1 cellular context compared by ENCODE assay signal in the genomic region with DNA sequence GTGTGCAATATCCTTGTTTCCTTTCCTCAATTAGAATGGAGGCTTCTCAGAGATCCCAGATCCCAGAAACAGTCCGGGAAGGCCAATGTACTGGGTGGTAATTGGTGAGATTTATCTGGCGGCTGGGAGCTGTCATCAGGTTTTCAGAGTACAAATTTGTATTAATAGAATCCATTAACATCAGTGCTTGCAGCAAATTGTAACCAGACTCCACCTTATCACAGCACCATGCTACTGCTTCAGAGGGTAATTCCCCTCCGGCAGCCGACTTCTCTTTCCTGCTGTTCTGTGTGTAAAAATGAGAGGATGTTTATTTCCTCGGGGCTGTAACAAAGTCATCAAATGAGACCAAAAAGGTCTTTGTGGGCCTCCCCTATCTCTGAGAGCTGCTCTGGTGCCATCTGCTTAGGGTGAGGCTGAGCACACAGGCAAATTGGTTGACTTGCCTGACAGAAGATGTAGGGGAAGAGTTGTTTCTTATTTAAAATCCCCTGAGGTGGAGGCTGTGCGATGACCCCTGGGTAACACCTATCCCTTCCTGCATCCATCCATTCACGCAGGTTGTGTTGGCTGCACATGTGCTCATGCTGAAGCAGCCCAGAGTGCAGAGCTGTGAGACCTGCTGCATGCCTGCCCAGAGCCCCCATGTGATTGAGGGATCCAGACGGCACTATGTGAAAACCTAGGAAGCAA.
A peak's percentile ranks its signal among the peaks of the same experiment; 100 is the strongest.
TF ChIP-seq lines count a peak whose summit lies in the region.

No MANE protein-coding gene starts in this region.

TF ChIP-seq in HEK293, 187 proteins besides CTCF, POLR2A, EP300 and RAD21 (continued from another document and continues in another):
- TF ChIP-seq, protein P1, sequence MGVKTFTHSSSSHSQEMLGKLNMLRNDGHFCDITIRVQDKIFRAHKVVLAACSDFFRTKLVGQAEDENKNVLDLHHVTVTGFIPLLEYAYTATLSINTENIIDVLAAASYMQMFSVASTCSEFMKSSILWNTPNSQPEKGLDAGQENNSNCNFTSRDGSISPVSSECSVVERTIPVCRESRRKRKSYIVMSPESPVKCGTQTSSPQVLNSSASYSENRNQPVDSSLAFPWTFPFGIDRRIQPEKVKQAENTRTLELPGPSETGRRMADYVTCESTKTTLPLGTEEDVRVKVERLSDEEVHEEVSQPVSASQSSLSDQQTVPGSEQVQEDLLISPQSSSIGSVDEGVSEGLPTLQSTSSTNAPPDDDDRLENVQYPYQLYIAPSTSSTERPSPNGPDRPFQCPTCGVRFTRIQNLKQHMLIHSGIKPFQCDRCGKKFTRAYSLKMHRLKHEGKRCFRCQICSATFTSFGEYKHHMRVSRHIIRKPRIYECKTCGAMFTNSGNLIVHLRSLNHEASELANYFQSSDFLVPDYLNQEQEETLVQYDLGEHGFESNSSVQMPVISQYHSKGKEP (tag by site-specific recombination; IDR thresholded peaks at IDR 0.05) = peak; percentile 87
- peak; percentile 94 for TF ChIP-seq ZNF843 (tag by site-specific recombination; IDR thresholded peaks at IDR 0.05)
- no peak for TF ChIP-seq ZNF223 (tag by site-specific recombination; IDR thresholded peaks at IDR 0.05)
- TF ChIP-seq ZNF24 (tag by site-specific recombination; IDR thresholded peaks at IDR 0.05) = no peak
- no peak for TF ChIP-seq ZNF112 (tag by site-specific recombination; IDR thresholded peaks at IDR 0.05)
- no peak for TF ChIP-seq ZNF701 (tag by site-specific recombination; IDR thresholded peaks at IDR 0.05)
- TF ChIP-seq HOXC10 (CRISPR knock-in tag; IDR thresholded peaks at IDR 0.05) = no peak
- TF ChIP-seq, protein P2, sequence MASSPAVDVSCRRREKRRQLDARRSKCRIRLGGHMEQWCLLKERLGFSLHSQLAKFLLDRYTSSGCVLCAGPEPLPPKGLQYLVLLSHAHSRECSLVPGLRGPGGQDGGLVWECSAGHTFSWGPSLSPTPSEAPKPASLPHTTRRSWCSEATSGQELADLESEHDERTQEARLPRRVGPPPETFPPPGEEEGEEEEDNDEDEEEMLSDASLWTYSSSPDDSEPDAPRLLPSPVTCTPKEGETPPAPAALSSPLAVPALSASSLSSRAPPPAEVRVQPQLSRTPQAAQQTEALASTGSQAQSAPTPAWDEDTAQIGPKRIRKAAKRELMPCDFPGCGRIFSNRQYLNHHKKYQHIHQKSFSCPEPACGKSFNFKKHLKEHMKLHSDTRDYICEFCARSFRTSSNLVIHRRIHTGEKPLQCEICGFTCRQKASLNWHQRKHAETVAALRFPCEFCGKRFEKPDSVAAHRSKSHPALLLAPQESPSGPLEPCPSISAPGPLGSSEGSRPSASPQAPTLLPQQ (tag by site-specific recombination; IDR thresholded peaks at IDR 0.05) = peak; percentile 84
- TF ChIP-seq, protein P3, sequence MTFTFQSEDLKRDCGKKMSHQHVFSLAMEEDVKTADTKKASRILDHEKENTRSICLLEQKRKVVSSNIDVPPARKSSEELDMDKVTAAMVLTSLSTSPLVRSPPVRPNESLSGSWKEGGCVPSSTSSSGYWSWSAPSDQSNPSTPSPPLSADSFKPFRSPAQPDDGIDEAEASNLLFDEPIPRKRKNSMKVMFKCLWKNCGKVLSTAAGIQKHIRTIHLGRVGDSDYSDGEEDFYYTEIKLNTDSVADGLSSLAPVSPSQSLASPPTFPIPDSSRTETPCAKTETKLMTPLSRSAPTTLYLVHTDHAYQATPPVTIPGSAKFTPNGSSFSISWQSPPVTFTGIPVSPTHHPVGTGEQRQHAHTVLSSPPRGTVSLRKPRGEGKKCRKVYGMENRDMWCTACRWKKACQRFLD (tag by site-specific recombination; IDR thresholded peaks at IDR 0.05) = no peak
- TF ChIP-seq, protein P4, sequence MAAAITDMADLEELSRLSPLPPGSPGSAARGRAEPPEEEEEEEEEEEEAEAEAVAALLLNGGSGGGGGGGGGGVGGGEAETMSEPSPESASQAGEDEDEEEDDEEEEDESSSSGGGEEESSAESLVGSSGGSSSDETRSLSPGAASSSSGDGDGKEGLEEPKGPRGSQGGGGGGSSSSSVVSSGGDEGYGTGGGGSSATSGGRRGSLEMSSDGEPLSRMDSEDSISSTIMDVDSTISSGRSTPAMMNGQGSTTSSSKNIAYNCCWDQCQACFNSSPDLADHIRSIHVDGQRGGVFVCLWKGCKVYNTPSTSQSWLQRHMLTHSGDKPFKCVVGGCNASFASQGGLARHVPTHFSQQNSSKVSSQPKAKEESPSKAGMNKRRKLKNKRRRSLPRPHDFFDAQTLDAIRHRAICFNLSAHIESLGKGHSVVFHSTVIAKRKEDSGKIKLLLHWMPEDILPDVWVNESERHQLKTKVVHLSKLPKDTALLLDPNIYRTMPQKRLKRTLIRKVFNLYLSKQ (tag by site-specific recombination; IDR thresholded peaks at IDR 0.05; ENCODE audit: borderline replicate concordance) = no peak
- TF ChIP-seq SALL2 (tag by site-specific recombination; IDR thresholded peaks at IDR 0.05; ENCODE audit: borderline replicate concordance) = no peak
- TF ChIP-seq ZNF146 (tag by site-specific recombination; IDR thresholded peaks at IDR 0.05) = no peak
- TF ChIP-seq ZNF560 (tag by site-specific recombination; IDR thresholded peaks at IDR 0.05; ENCODE audit: borderline replicate concordance) = no peak
- TF ChIP-seq IKZF3 (tag by site-specific recombination; IDR thresholded peaks at IDR 0.05) = peak; percentile 49
- no peak for TF ChIP-seq ZNF785 (tag by site-specific recombination; IDR thresholded peaks at IDR 0.05)
- TF ChIP-seq ZFP37 (tag by site-specific recombination; IDR thresholded peaks at IDR 0.05) = no peak
- TF ChIP-seq ZNF391 (tag by site-specific recombination; IDR thresholded peaks at IDR 0.05; ENCODE audit: borderline replicate concordance, low read depth) = no peak
- TF ChIP-seq ZNF221 (tag by site-specific recombination; IDR thresholded peaks at IDR 0.05; ENCODE audit: borderline replicate concordance) = no peak
- no peak for TF ChIP-seq ZNF600 (tag by site-specific recombination; IDR thresholded peaks at IDR 0.05)
- TF ChIP-seq ZNF658 (tag by site-specific recombination; IDR thresholded peaks at IDR 0.05) = no peak
- TF ChIP-seq ZBTB20 (tag by site-specific recombination; IDR thresholded peaks at IDR 0.05) = no peak
- TF ChIP-seq ZNF610 (tag by site-specific recombination; IDR thresholded peaks at IDR 0.05; ENCODE audit: borderline replicate concordance) = no peak
- TF ChIP-seq ZNF292 (tag by site-specific recombination; IDR thresholded peaks at IDR 0.05; ENCODE audit: borderline replicate concordance, low read depth) = no peak
- peak; percentile 70 for TF ChIP-seq ZBTB17 (tag by site-specific recombination; IDR thresholded peaks at IDR 0.05)
- TF ChIP-seq ZSCAN30 (tag by site-specific recombination; IDR thresholded peaks at IDR 0.05) = no peak; the same call in 1 of the 2 replicates
- TF ChIP-seq ZNF302 (tag by site-specific recombination; IDR thresholded peaks at IDR 0.05; ENCODE audit: low read depth) = no peak
- TF ChIP-seq, protein P5, sequence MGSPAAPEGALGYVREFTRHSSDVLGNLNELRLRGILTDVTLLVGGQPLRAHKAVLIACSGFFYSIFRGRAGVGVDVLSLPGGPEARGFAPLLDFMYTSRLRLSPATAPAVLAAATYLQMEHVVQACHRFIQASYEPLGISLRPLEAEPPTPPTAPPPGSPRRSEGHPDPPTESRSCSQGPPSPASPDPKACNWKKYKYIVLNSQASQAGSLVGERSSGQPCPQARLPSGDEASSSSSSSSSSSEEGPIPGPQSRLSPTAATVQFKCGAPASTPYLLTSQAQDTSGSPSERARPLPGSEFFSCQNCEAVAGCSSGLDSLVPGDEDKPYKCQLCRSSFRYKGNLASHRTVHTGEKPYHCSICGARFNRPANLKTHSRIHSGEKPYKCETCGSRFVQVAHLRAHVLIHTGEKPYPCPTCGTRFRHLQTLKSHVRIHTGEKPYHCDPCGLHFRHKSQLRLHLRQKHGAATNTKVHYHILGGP (tag by site-specific recombination; IDR thresholded peaks at IDR 0.05) = no peak
- no peak for TF ChIP-seq ZSCAN16 (tag by site-specific recombination; IDR thresholded peaks at IDR 0.05)
- peak; percentile 97 for TF ChIP-seq OSR2 (tag by site-specific recombination; IDR thresholded peaks at IDR 0.05)
- TF ChIP-seq ZNF266 (tag by site-specific recombination; IDR thresholded peaks at IDR 0.05; ENCODE audit: low read depth) = no peak
- TF ChIP-seq GFI1B (tag by site-specific recombination; IDR thresholded peaks at IDR 0.05) = no peak
- TF ChIP-seq, protein P6, sequence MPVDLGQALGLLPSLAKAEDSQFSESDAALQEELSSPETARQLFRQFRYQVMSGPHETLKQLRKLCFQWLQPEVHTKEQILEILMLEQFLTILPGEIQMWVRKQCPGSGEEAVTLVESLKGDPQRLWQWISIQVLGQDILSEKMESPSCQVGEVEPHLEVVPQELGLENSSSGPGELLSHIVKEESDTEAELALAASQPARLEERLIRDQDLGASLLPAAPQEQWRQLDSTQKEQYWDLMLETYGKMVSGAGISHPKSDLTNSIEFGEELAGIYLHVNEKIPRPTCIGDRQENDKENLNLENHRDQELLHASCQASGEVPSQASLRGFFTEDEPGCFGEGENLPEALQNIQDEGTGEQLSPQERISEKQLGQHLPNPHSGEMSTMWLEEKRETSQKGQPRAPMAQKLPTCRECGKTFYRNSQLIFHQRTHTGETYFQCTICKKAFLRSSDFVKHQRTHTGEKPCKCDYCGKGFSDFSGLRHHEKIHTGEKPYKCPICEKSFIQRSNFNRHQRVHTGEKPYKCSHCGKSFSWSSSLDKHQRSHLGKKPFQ (tag by site-specific recombination; IDR thresholded peaks at IDR 0.05) = no peak
- peak; percentile 86 for TF ChIP-seq FEZF1 (tag by site-specific recombination; IDR thresholded peaks at IDR 0.05)
- peak; percentile 73; the same call in 1 of the 2 replicates for TF ChIP-seq BCL11B (tag by site-specific recombination; IDR thresholded peaks at IDR 0.05; ENCODE audit: low read depth)
- TF ChIP-seq, protein P7, sequence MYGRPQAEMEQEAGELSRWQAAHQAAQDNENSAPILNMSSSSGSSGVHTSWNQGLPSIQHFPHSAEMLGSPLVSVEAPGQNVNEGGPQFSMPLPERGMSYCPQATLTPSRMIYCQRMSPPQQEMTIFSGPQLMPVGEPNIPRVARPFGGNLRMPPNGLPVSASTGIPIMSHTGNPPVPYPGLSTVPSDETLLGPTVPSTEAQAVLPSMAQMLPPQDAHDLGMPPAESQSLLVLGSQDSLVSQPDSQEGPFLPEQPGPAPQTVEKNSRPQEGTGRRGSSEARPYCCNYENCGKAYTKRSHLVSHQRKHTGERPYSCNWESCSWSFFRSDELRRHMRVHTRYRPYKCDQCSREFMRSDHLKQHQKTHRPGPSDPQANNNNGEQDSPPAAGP (tag by site-specific recombination; IDR thresholded peaks at IDR 0.05) = no peak
- TF ChIP-seq, protein P8, sequence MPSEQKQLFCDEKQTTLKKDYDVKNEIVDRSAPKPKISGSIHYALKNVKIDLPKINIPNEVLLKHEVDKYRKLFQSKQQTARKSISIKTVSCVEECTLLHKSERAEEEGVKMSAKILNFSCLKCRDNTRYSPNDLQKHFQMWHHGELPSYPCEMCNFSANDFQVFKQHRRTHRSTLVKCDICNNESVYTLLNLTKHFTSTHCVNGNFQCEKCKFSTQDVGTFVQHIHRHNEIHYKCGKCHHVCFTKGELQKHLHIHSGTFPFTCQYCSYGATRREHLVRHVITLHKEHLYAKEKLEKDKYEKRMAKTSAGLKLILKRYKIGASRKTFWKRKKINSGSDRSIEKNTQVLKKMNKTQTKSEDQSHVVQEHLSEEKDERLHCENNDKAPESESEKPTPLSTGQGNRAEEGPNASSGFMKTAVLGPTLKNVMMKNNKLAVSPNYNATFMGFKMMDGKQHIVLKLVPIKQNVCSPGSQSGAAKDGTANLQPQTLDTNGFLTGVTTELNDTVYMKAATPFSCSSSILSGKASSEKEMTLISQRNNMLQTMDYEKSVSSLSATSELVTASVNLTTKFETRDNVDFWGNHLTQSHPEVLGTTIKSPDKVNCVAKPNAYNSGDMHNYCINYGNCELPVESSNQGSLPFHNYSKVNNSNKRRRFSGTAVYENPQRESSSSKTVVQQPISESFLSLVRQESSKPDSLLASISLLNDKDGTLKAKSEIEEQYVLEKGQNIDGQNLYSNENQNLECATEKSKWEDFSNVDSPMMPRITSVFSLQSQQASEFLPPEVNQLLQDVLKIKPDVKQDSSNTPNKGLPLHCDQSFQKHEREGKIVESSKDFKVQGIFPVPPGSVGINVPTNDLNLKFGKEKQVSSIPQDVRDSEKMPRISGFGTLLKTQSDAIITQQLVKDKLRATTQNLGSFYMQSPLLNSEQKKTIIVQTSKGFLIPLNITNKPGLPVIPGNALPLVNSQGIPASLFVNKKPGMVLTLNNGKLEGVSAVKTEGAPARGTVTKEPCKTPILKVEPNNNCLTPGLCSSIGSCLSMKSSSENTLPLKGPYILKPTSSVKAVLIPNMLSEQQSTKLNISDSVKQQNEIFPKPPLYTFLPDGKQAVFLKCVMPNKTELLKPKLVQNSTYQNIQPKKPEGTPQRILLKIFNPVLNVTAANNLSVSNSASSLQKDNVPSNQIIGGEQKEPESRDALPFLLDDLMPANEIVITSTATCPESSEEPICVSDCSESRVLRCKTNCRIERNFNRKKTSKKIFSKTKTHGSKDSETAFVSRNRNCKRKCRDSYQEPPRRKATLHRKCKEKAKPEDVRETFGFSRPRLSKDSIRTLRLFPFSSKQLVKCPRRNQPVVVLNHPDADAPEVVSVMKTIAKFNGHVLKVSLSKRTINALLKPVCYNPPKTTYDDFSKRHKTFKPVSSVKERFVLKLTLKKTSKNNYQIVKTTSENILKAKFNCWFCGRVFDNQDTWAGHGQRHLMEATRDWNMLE (tag by site-specific recombination; conservative IDR thresholded peaks at IDR 0.05; ENCODE audit: low read depth) = no peak
- no peak for TF ChIP-seq ZNF830 (tag by site-specific recombination; IDR thresholded peaks at IDR 0.05; ENCODE audit: low read depth)
- no peak for TF ChIP-seq ZNF433 (tag by site-specific recombination; IDR thresholded peaks at IDR 0.05; ENCODE audit: low read depth)
- TF ChIP-seq TRIM28 (IDR thresholded peaks at IDR 0.05; ENCODE audit: borderline replicate concordance, low read length) = peak; percentile 90
- TF ChIP-seq, protein P9, sequence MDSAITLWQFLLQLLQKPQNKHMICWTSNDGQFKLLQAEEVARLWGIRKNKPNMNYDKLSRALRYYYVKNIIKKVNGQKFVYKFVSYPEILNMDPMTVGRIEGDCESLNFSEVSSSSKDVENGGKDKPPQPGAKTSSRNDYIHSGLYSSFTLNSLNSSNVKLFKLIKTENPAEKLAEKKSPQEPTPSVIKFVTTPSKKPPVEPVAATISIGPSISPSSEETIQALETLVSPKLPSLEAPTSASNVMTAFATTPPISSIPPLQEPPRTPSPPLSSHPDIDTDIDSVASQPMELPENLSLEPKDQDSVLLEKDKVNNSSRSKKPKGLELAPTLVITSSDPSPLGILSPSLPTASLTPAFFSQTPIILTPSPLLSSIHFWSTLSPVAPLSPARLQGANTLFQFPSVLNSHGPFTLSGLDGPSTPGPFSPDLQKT (IDR thresholded peaks at IDR 0.05; ENCODE audit: borderline replicate concordance, low read depth, low read length) = no peak
- TF ChIP-seq ZNF521 (tag by site-specific recombination; IDR thresholded peaks at IDR 0.05) = no peak
